2 cellular contexts compared by ENCODE assay signal in the genomic region with DNA sequence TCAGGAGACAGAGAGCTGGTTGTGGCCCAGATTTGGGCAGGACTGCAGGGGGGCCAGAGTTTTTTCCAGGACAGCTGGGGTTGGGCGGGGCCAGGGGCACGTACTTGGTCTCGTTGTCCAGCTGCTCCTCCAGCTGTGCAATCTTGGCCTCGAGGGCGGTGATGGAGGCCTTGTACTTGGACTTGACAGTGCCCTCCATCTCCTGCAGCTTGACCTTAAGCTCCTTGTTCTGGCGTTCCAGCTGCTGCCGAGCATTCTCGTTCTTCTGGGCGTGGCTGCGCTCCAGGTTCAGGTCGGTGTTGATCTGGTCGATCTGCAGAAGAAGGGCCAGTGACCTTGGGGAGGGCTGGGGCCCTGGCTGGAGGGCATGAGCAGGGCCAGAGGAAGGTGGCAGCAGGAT.
TF ChIP-seq lines count a peak whose summit lies in the region.

No MANE protein-coding gene starts in this region.

TF ChIP-seq in HepG2, 621 proteins besides CTCF, POLR2A, EP300 and RAD21:
- TF ChIP-seq ZNF180 (CRISPR knock-in tag; IDR thresholded peaks at IDR 0.05; ENCODE audit: borderline replicate concordance, low read depth) = no peak
- no peak for TF ChIP-seq RFX3 (CRISPR knock-in tag; IDR thresholded peaks at IDR 0.05)
- TF ChIP-seq SP4 (CRISPR knock-in tag; IDR thresholded peaks at IDR 0.05) = no peak

TF ChIP-seq in GM12891, 5 proteins besides CTCF, POLR2A, EP300 and RAD21:
- no peak for TF ChIP-seq SPI1 (IDR thresholded peaks at IDR 0.05; ENCODE audit: low read depth, low read length)
- no peak for TF ChIP-seq POLR2AphosphoS5 (IDR thresholded peaks at IDR 0.05; ENCODE audit: low read depth, low read length)
- no peak for TF ChIP-seq PAX5 (IDR thresholded peaks at IDR 0.05; ENCODE audit: insufficient read depth, low read length, severe bottlenecking)
- no peak for TF ChIP-seq TAF1 (IDR thresholded peaks at IDR 0.05; ENCODE audit: low read depth, low read length)
- no peak for TF ChIP-seq POU2F2 (IDR thresholded peaks at IDR 0.05; ENCODE audit: low read depth, low read length)
